In the genomic region with DNA sequence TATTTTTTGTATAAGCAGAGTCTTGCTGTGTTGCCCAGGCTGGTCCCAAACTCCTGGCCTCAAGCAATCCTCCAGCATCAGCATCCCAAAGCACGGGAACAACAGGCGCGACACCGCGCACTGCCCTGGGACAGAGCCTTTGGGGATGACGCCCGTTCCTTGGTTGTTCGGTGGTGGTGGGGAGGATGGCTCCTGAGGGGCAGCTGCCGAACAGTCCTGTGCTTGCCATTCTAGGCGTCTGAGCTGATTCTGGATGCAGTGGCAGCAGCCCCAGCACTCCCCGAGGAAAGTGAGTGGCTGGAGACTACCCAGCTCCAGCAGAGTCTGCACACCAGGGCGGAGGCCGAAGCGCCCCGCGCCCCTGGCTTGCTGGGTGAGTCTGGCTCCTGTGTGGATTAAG, we compare ENCODE assay signal across 11 cellular contexts. TPM values are rescaled to one million over a fixed set of nuclear protein-coding genes. Genes with fewer than 3 reads are reported as not detected.
"Had no signal": no experiment of that assay in that cellular context is flagged by ENCODE, and none has a peak within 500 bp of the region (broad histone marks: within the 10 kb centered on the region; RNA-seq: fewer than 3 reads in every experiment).

No MANE protein-coding gene starts in this region.

- H3K4me1 ChIP-seq: HAP-1 had no signal

- H3K36me3 ChIP-seq: HAP-1 had no signal

- H2AFZ ChIP-seq: GM23248 had no signal

- H3K4me3 ChIP-seq: GM23248, HAP-1, K562 had no signal

- DNase-seq: GM23248, GOT3, HFFc6, KG1 had no signal

- H3K27ac ChIP-seq: GM23248, HL-60 had no signal

- H3K9ac ChIP-seq: GM23248 had no signal

- FAIRE-seq: HepG2, K562 had no signal

RNA-seq across cellular contexts. Expression of a gene that starts 6.8 kb away (rescaled TPM):
- total RNA-seq: H4, HepG2, HT1080, K562 had no signal
- polyA plus RNA-seq: HepG2, K562 had no signal

RNA-seq across cellular contexts. Expression of a gene that starts 18.4 kb away (rescaled TPM):
- total RNA-seq: GM23248, H4, H7, HepG2, HFFc6, HT1080, K562 had no signal
- polyA plus RNA-seq: HepG2, K562 had no signal

RNA-seq across cellular contexts. Expression of a gene that starts 45.8 kb away (rescaled TPM):
- total RNA-seq: HepG2 had no signal
- polyA plus RNA-seq: HepG2 had no signal
